32 cellular contexts compared by ENCODE assay signal in the genomic region with DNA sequence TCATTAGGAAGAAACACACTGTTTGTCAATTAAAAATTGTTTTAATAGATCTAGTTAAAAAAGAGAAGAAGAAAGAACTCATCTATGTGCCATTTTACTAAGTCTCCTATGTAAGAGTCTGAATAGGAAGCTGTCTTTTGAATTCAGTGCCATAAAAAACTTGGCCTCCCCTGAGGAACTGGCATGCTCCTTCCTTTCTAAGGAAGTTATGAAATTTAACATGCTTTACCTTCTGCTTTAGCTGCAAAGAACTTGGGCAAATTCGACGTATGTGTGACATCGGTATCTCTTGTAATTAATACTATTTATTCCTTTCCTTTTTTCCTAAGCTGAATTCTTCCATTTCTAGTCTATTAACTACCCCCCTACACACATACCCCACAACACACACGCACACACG. TPM values are rescaled to one million over a fixed set of nuclear protein-coding genes. Genes with fewer than 3 reads are reported as not detected.
DNase-seq lines count a peak whose midpoint lies in the region; ATAC-seq and TF ChIP-seq lines count a peak whose summit lies in the region.
"Had no signal": no experiment of that assay in that cellular context is flagged by ENCODE, and none has a peak within 500 bp of the region (broad histone marks: within the 10 kb centered on the region; RNA-seq: fewer than 3 reads in every experiment).

No MANE protein-coding gene starts in this region.

- ATAC-seq in activated T-helper 17 cell treated with anti-CD3 and anti-CD28 coated beads, Interleukin-2, amount 50 U/mL, for 72 hours (replicated peaks), result no peak
- ATAC-seq in activated CD8-positive, alpha-beta T cell treated with anti-CD3 and anti-CD28 coated beads for 36 hours, result no peak
- no peak for ATAC-seq in GM18873 (IDR thresholded peaks at IDR 0.05; ENCODE audit: low FRiP score, unreplicated experiment)
- ATAC-seq in GM19455 (IDR thresholded peaks at IDR 0.05; ENCODE audit: unreplicated experiment), result no peak
- ATAC-seq: A549, gastroesophageal sphincter, HepG2, left cardiac atrium had no signal

- intact Hi-C loops in A673 (cut with micrococcal nuclease; ENCODE audit: unreplicated experiment), result no loop called here
- intact Hi-C loops in activated CD8-positive, alpha-beta T cell treated with anti-CD3 and anti-CD28 coated beads for 36 hours (cut with micrococcal nuclease), result no loop called here

- H3K4me1 ChIP-seq in A673 (ENCODE audit: insufficient read depth, low read length, poor library complexity, severe bottlenecking), result peaks cover 42% of the 10 kb centered on the region
- H3K4me1 ChIP-seq: right atrium auricular region had no signal

- H3K27ac ChIP-seq in A673 (ENCODE audit: low read depth, low read length, poor library complexity, severe bottlenecking), result no peak overlapping the region
- H3K27ac ChIP-seq: A549, gastroesophageal sphincter, hepatocyte, right atrium auricular region, tibial artery had no signal

- CTCF ChIA-PET in A673 (lab: Charles Lee), result no interaction called here
- CTCF ChIA-PET in activated CD8-positive, alpha-beta T cell treated with anti-CD3 and anti-CD28 coated beads for 36 hours (lab: Charles Lee), result interaction anchor here (0.8 to 4.2 kb wide), 5 partner anchors 9 to 116 kb away, joined by 3 to 21 read pairs (median 3); partner anchors contain the start of gene TM7SF3
- CTCF ChIA-PET in activated CD4-positive, alpha-beta memory T cell treated with anti-CD3 and anti-CD28 coated beads, Interleukin-2, amount 10 ng/mL, durations not matched to agents 7 days and 5 days (lab: Charles Lee), result no interaction called here

- BruUV-seq in A673 (replicated peaks; lab: Mats Ljungman, UMichigan), result no TSS peak

- peaks cover 23% of the 10 kb centered on the region for H3K4me1 Mint-ChIP-seq in activated T-helper 17 cell treated with anti-CD3 and anti-CD28 coated beads, Interleukin-2, amount 50 U/mL, for 72 hours
- peaks cover 12% of the 10 kb centered on the region for H3K4me1 Mint-ChIP-seq in activated CD8-positive, alpha-beta T cell treated with anti-CD3 and anti-CD28 coated beads for 36 hours (ENCODE audit: low read depth)
- peaks cover 17% of the 10 kb centered on the region for H3K4me1 Mint-ChIP-seq in activated CD4-positive, alpha-beta memory T cell treated with anti-CD3 and anti-CD28 coated beads, Interleukin-2, amount 10 ng/mL, durations not matched to agents 7 days and 5 days

- H3K9me3 ChIP-seq in A673 (ENCODE audit: low read depth, low read length, poor library complexity, severe bottlenecking), result no peaks in the 10 kb centered on the region
- H3K9me3 ChIP-seq: A549, gastroesophageal sphincter, right atrium auricular region, tibial artery had no signal

- H3K27ac Mint-ChIP-seq in activated T-helper 17 cell treated with anti-CD3 and anti-CD28 coated beads, Interleukin-2, amount 50 U/mL, for 72 hours, result peak overlapping the region; percentile 9
- no peak overlapping the region for H3K27ac Mint-ChIP-seq in activated CD8-positive, alpha-beta T cell treated with anti-CD3 and anti-CD28 coated beads for 36 hours
- no peak overlapping the region for H3K27ac Mint-ChIP-seq in activated CD4-positive, alpha-beta memory T cell treated with anti-CD3 and anti-CD28 coated beads, Interleukin-2, amount 10 ng/mL, durations not matched to agents 7 days and 5 days
- H3K27ac Mint-ChIP-seq: activated B cell treated with CpG ODN at 0.5 μM for 24 hours; activated naive CD8-positive, alpha-beta T cell; activated T-helper 2 cell treated with anti-CD3 and anti-CD28 coated beads, Interferon-gamma antibody, Interleukin-2, Interleukin-4, amounts not matched to agents 10 μg/mL and 5 μg/mL and 100 μg/mL, durations not matched to agents 14 hours and 24 hours and 36 hours; B cell; HFFc6; memory B cell had no signal

- peaks cover 42% of the 10 kb centered on the region for H3K36me3 Mint-ChIP-seq in activated T-helper 17 cell treated with anti-CD3 and anti-CD28 coated beads, Interleukin-2, amount 50 U/mL, for 72 hours (ENCODE audit: low read depth)
- H3K36me3 Mint-ChIP-seq in activated CD8-positive, alpha-beta T cell treated with anti-CD3 and anti-CD28 coated beads for 36 hours (ENCODE audit: low read depth), result peaks cover 17% of the 10 kb centered on the region
- H3K36me3 Mint-ChIP-seq in activated CD4-positive, alpha-beta memory T cell treated with anti-CD3 and anti-CD28 coated beads, Interleukin-2, amount 10 ng/mL, durations not matched to agents 7 days and 5 days (ENCODE audit: low read depth), result peaks cover 25% of the 10 kb centered on the region

- no peak overlapping the region for H3K4me3 Mint-ChIP-seq in activated T-helper 17 cell treated with anti-CD3 and anti-CD28 coated beads, Interleukin-2, amount 50 U/mL, for 72 hours
- no peak overlapping the region for H3K4me3 Mint-ChIP-seq in activated CD8-positive, alpha-beta T cell treated with anti-CD3 and anti-CD28 coated beads for 36 hours
- no peak overlapping the region for H3K4me3 Mint-ChIP-seq in activated CD4-positive, alpha-beta memory T cell treated with anti-CD3 and anti-CD28 coated beads, Interleukin-2, amount 10 ng/mL, durations not matched to agents 7 days and 5 days
- H3K4me3 Mint-ChIP-seq: activated B cell treated with CpG ODN at 0.5 μM for 24 hours; activated naive CD8-positive, alpha-beta T cell; B cell; HFFc6; memory B cell; neural crest cell had no signal

- H3K4me3 ChIP-seq in A673 (ENCODE audit: low read depth, low read length, poor library complexity, severe bottlenecking) (no peak overlapping the region), NB4 (ENCODE audit: low read depth, low read length) (peak overlapping the region; percentile 9)
- H3K4me3 ChIP-seq: A549, gastroesophageal sphincter, hepatocyte, right atrium auricular region, tibial artery had no signal

- TF ChIP-seq CTCF in A673 (conservative IDR thresholded peaks at IDR 0.05; ENCODE audit: low read depth, low read length) (no peak), NB4 (IDR thresholded peaks at IDR 0.05; ENCODE audit: low read depth, low read length) (no peak)
- no peak for TF ChIP-seq CTCF in activated CD8-positive, alpha-beta T cell treated with anti-CD3 and anti-CD28 coated beads for 36 hours (IDR thresholded peaks at IDR 0.05)

- peak; percentile 35 for DNase-seq in A673 (ENCODE audit: low spot score)
- peak; percentile 24 for DNase-seq in GDM1 (lab: John Stamatoyannopoulos, UW)
- DNase-seq in NB4 (ENCODE audit: low read depth), result peak; percentile 92
- DNase-seq in activated CD8-positive, alpha-beta T cell treated with anti-CD3 and anti-CD28 coated beads for 36 hours, result no peak
- DNase-seq in activated CD4-positive, alpha-beta memory T cell treated with anti-CD3 and anti-CD28 coated beads, Interleukin-2, amount 10 ng/mL, durations not matched to agents 7 days and 5 days, result no peak
- DNase-seq: activated B cell treated with CpG ODN at 0.5 μM for 24 hours; activated CD4-positive, alpha-beta T cell treated with anti-CD3 and anti-CD28 coated beads, Interleukin-2, amount 50 U/mL, for 4 hours; activated CD8-positive, alpha-beta memory T cell treated with anti-CD3 and anti-CD28 coated beads, Interleukin-2, amount 50 U/mL, for 4 hours; Calu3; DND-41; GOT3; HFFc6; left cardiac atrium; NCI-H1417 treated with DMSO at 0.1 percent for 48 hours; NCI-H2081; NCI-H2227 treated with DMSO at 0.1 percent for 48 hours; NCI-H748 treated with DMSO at 0.1 percent for 48 hours; T1000; tibial artery had no signal

- POLR2A ChIA-PET in A673 (lab: Charles Lee; ENCODE audit: low non-redundant PET), result no interaction called here
- POLR2A ChIA-PET in activated CD8-positive, alpha-beta T cell treated with anti-CD3 and anti-CD28 coated beads for 36 hours (lab: Charles Lee), result interaction anchor here (1.2 kb wide), 1 partner anchor 12 kb away, joined by 4 read pairs; the partner anchor contains the start of gene TM7SF3
- POLR2A ChIA-PET in activated CD4-positive, alpha-beta memory T cell treated with anti-CD3 and anti-CD28 coated beads, Interleukin-2, amount 10 ng/mL, durations not matched to agents 7 days and 5 days (lab: Charles Lee), result no interaction called here

- no peaks in the 10 kb centered on the region for H3K27me3 Mint-ChIP-seq in activated T-helper 17 cell treated with anti-CD3 and anti-CD28 coated beads, Interleukin-2, amount 50 U/mL, for 72 hours
- no peaks in the 10 kb centered on the region for H3K27me3 Mint-ChIP-seq in activated CD8-positive, alpha-beta T cell treated with anti-CD3 and anti-CD28 coated beads for 36 hours
- H3K27me3 Mint-ChIP-seq in activated CD4-positive, alpha-beta memory T cell treated with anti-CD3 and anti-CD28 coated beads, Interleukin-2, amount 10 ng/mL, durations not matched to agents 7 days and 5 days, result no peaks in the 10 kb centered on the region
- H3K27me3 Mint-ChIP-seq: activated B cell treated with CpG ODN at 0.5 μM for 24 hours; activated naive CD8-positive, alpha-beta T cell; B cell; memory B cell had no signal

- no peak for TF ChIP-seq POLR2A in NB4 (IDR thresholded peaks at IDR 0.05; ENCODE audit: extremely low read depth, insufficient read length)

- no peaks in the 10 kb centered on the region for H3K36me3 ChIP-seq in A673 (ENCODE audit: insufficient read depth, low read length, poor library complexity, severe bottlenecking)
- H3K36me3 ChIP-seq: right atrium auricular region had no signal

- H3K27me3 ChIP-seq in A673 (replicated peaks; ENCODE audit: insufficient read depth, low read depth, low read length, poor library complexity), result no peaks in the 10 kb centered on the region
- H3K27me3 ChIP-seq: gastroesophageal sphincter, hepatocyte, right atrium auricular region, tibial artery had no signal

- H3K9me3 Mint-ChIP-seq in activated T-helper 17 cell treated with anti-CD3 and anti-CD28 coated beads, Interleukin-2, amount 50 U/mL, for 72 hours, result no peaks in the 10 kb centered on the region
- no peaks in the 10 kb centered on the region for H3K9me3 Mint-ChIP-seq in activated CD8-positive, alpha-beta T cell treated with anti-CD3 and anti-CD28 coated beads for 36 hours
- no peaks in the 10 kb centered on the region for H3K9me3 Mint-ChIP-seq in activated CD4-positive, alpha-beta memory T cell treated with anti-CD3 and anti-CD28 coated beads, Interleukin-2, amount 10 ng/mL, durations not matched to agents 7 days and 5 days
- H3K9me3 Mint-ChIP-seq: activated T-helper 2 cell treated with anti-CD3 and anti-CD28 coated beads, Interferon-gamma antibody, Interleukin-2, Interleukin-4, amounts not matched to agents 10 μg/mL and 5 μg/mL and 100 μg/mL, durations not matched to agents 14 hours and 24 hours and 36 hours; HFFc6; memory B cell; neural crest cell had no signal

RNA-seq across cellular contexts. Expression of gene TM7SF3, which starts 12.5 kb away (rescaled TPM):
- total RNA-seq in A673 (2021), result 51.1 and 53.5 TPM in 2 replicates
- 10 to 100 TPM; 30.7 to 42.7 TPM for total RNA-seq in activated T-helper 17 cell treated with anti-CD3 and anti-CD28 coated beads, Interleukin-2, amount 50 U/mL, for 72 hours
- 10 to 100 TPM; 36.7 to 37.6 TPM for total RNA-seq in activated CD8-positive, alpha-beta T cell treated with anti-CD3 and anti-CD28 coated beads for 36 hours
- total RNA-seq in activated CD4-positive, alpha-beta memory T cell treated with anti-CD3 and anti-CD28 coated beads, Interleukin-2, amount 10 ng/mL, durations not matched to agents 7 days and 5 days, result 10 to 100 TPM; 33.6 to 35.7 TPM

RNA-seq across cellular contexts. Expression of gene MED21, which starts 20.7 kb away (rescaled TPM):
- total RNA-seq in A673 (2021), result 49.0 and 49.6 TPM in 2 replicates
- 10 to 100 TPM; 32.6 to 36.0 TPM for total RNA-seq in activated T-helper 17 cell treated with anti-CD3 and anti-CD28 coated beads, Interleukin-2, amount 50 U/mL, for 72 hours
- total RNA-seq in activated CD8-positive, alpha-beta T cell treated with anti-CD3 and anti-CD28 coated beads for 36 hours, result 10 to 100 TPM; 30.4 to 30.6 TPM
- total RNA-seq in activated CD4-positive, alpha-beta memory T cell treated with anti-CD3 and anti-CD28 coated beads, Interleukin-2, amount 10 ng/mL, durations not matched to agents 7 days and 5 days, result 10 to 100 TPM; 40.1 to 41.1 TPM

Comparison
In these comparisons a context has a peak if more than half of its experiments do, and no peak if none do; other contexts are left out.
1. DNase-seq: peak in A673 (single experiment), GDM1 (single experiment) and NB4 (single experiment); none in activated CD8-positive, alpha-beta T cell treated with anti-CD3 and anti-CD28 coated beads for 36 hours (single experiment) and activated CD4-positive, alpha-beta memory T cell treated with anti-CD3 and anti-CD28 coated beads, Interleukin-2, amount 10 ng/mL, durations not matched to agents 7 days and 5 days (single experiment).